In genomic region chr19:5682293-5682592, GRCh38 we compare ENCODE assay signal across 21 cellular contexts. TPM values are rescaled to one million over a fixed set of nuclear protein-coding genes. Genes with fewer than 3 reads are reported as not detected.
DNase-seq lines count a peak whose midpoint lies in the region; ATAC-seq and TF ChIP-seq lines count a peak whose summit lies in the region.
"Had no signal": no experiment of that assay in that cellular context is flagged by ENCODE, and none has a peak within 500 bp of the region (broad histone marks: within the 10 kb centered on the region; RNA-seq: fewer than 3 reads in every experiment).

No MANE protein-coding gene starts in this region.

- H3K4me3 Mint-ChIP-seq in activated T-cell treated with anti-CD3 and anti-CD28 coated beads, Interleukin-2, amount 50 U/mL, for 72 hours = peak overlapping the region; percentile 18 to 69
- H3K4me3 Mint-ChIP-seq in activated T-helper 2 cell treated with anti-CD3 and anti-CD28 coated beads, Interferon-gamma antibody, Interleukin-2, Interleukin-4, amounts not matched to agents 10 μg/mL and 5 μg/mL and 100 μg/mL, durations not matched to agents 14 hours and 24 hours and 36 hours (ENCODE audit: low read depth) = peak overlapping the region; percentile 78
- H3K4me3 Mint-ChIP-seq in mesothelial cell of epicardium = peak overlapping the region; percentile 100
- H3K4me3 Mint-ChIP-seq in stimulated activated naive B cell treated with anti-CD40 and anti-IgM and Interleukin-4, amounts not matched to agents 10 μg/mL and 1 μg/mL and 100 μg/mL, for 72 hours = peak overlapping the region in 1 of 2 donors; percentile 14

- H3K27ac Mint-ChIP-seq in activated T-cell treated with anti-CD3 and anti-CD28 coated beads, Interleukin-2, amount 50 U/mL, for 72 hours = no peak overlapping the region
- no peak overlapping the region for H3K27ac Mint-ChIP-seq in activated T-helper 2 cell treated with anti-CD3 and anti-CD28 coated beads, Interferon-gamma antibody, Interleukin-2, Interleukin-4, amounts not matched to agents 10 μg/mL and 5 μg/mL and 100 μg/mL, durations not matched to agents 14 hours and 24 hours and 36 hours
- peak overlapping the region; percentile 8 for H3K27ac Mint-ChIP-seq in mesothelial cell of epicardium
- peak overlapping the region; percentile 6 for H3K27ac Mint-ChIP-seq in stimulated activated naive B cell treated with anti-CD40 and anti-IgM and Interleukin-4, amounts not matched to agents 10 μg/mL and 1 μg/mL and 100 μg/mL, for 72 hours

- TF ChIP-seq CTCF in mesothelial cell of epicardium (IDR thresholded peaks at IDR 0.05; ENCODE audit: unreplicated experiment) = no peak

- no peaks in the 10 kb centered on the region for H3K27me3 Mint-ChIP-seq in activated T-cell treated with anti-CD3 and anti-CD28 coated beads, Interleukin-2, amount 50 U/mL, for 72 hours (ENCODE audit: low read depth)
- no peaks in the 10 kb centered on the region for H3K27me3 Mint-ChIP-seq in activated T-helper 2 cell treated with anti-CD3 and anti-CD28 coated beads, Interferon-gamma antibody, Interleukin-2, Interleukin-4, amounts not matched to agents 10 μg/mL and 5 μg/mL and 100 μg/mL, durations not matched to agents 14 hours and 24 hours and 36 hours (ENCODE audit: low read depth)
- no peaks in the 10 kb centered on the region for H3K27me3 Mint-ChIP-seq in mesothelial cell of epicardium (ENCODE audit: low read depth)
- H3K27me3 Mint-ChIP-seq in stimulated activated naive B cell treated with anti-CD40 and anti-IgM and Interleukin-4, amounts not matched to agents 10 μg/mL and 1 μg/mL and 100 μg/mL, for 72 hours = no peaks in the 10 kb centered on the region

- no peak for ATAC-seq in activated T-cell treated with anti-CD3 and anti-CD28 coated beads, Interleukin-2, amount 50 U/mL, for 72 hours (replicated peaks in 1 of 2)
- ATAC-seq in stimulated activated naive B cell treated with anti-CD40 and anti-IgM and Interleukin-4, amounts not matched to agents 10 μg/mL and 1 μg/mL and 100 μg/mL, for 72 hours (replicated peaks) = no peak
- ATAC-seq in GM18502 (IDR thresholded peaks at IDR 0.05; ENCODE audit: poor library complexity, unreplicated experiment) (no peak), esophagus mucosa (no peak)
- ATAC-seq: heart left ventricle, right cardiac atrium had no signal

- intact Hi-C loops in activated T-helper 2 cell treated with anti-CD3 and anti-CD28 coated beads, Interferon-gamma antibody, Interleukin-2, Interleukin-4, amounts not matched to agents 10 μg/mL and 5 μg/mL and 100 μg/mL, durations not matched to agents 14 hours and 24 hours and 36 hours (cut with micrococcal nuclease) = no loop called here

- H3K9me3 Mint-ChIP-seq in activated T-cell treated with anti-CD3 and anti-CD28 coated beads, Interleukin-2, amount 50 U/mL, for 72 hours = peaks cover 0 to 3% of the 10 kb centered on the region in 2 donors
- H3K9me3 Mint-ChIP-seq in activated T-helper 2 cell treated with anti-CD3 and anti-CD28 coated beads, Interferon-gamma antibody, Interleukin-2, Interleukin-4, amounts not matched to agents 10 μg/mL and 5 μg/mL and 100 μg/mL, durations not matched to agents 14 hours and 24 hours and 36 hours = no peaks in the 10 kb centered on the region
- H3K9me3 Mint-ChIP-seq in mesothelial cell of epicardium = no peaks in the 10 kb centered on the region
- peaks cover 2 to 4% of the 10 kb centered on the region in 2 donors for H3K9me3 Mint-ChIP-seq in stimulated activated naive B cell treated with anti-CD40 and anti-IgM and Interleukin-4, amounts not matched to agents 10 μg/mL and 1 μg/mL and 100 μg/mL, for 72 hours

- peaks cover 41% of the 10 kb centered on the region for H3K4me1 Mint-ChIP-seq in activated T-cell treated with anti-CD3 and anti-CD28 coated beads, Interleukin-2, amount 50 U/mL, for 72 hours (ENCODE audit: low read depth)
- peaks cover 18% of the 10 kb centered on the region for H3K4me1 Mint-ChIP-seq in activated T-helper 2 cell treated with anti-CD3 and anti-CD28 coated beads, Interferon-gamma antibody, Interleukin-2, Interleukin-4, amounts not matched to agents 10 μg/mL and 5 μg/mL and 100 μg/mL, durations not matched to agents 14 hours and 24 hours and 36 hours (ENCODE audit: low read depth)
- H3K4me1 Mint-ChIP-seq in mesothelial cell of epicardium = peaks cover 30% of the 10 kb centered on the region
- peaks cover 23 to 30% of the 10 kb centered on the region in 2 donors for H3K4me1 Mint-ChIP-seq in stimulated activated naive B cell treated with anti-CD40 and anti-IgM and Interleukin-4, amounts not matched to agents 10 μg/mL and 1 μg/mL and 100 μg/mL, for 72 hours

- peaks cover 0 to 3% of the 10 kb centered on the region in 2 donors for H3K36me3 Mint-ChIP-seq in activated T-cell treated with anti-CD3 and anti-CD28 coated beads, Interleukin-2, amount 50 U/mL, for 72 hours (ENCODE audit: insufficient read depth in 2 of 2)
- H3K36me3 Mint-ChIP-seq in activated T-helper 2 cell treated with anti-CD3 and anti-CD28 coated beads, Interferon-gamma antibody, Interleukin-2, Interleukin-4, amounts not matched to agents 10 μg/mL and 5 μg/mL and 100 μg/mL, durations not matched to agents 14 hours and 24 hours and 36 hours (ENCODE audit: low read depth) = no peaks in the 10 kb centered on the region
- H3K36me3 Mint-ChIP-seq in mesothelial cell of epicardium = no peaks in the 10 kb centered on the region
- H3K36me3 Mint-ChIP-seq in stimulated activated naive B cell treated with anti-CD40 and anti-IgM and Interleukin-4, amounts not matched to agents 10 μg/mL and 1 μg/mL and 100 μg/mL, for 72 hours = peaks cover 7 to 9% of the 10 kb centered on the region in 2 donors

- DNase-seq in activated T-cell treated with anti-CD3 and anti-CD28 coated beads, Interleukin-2, amount 50 U/mL, for 72 hours = no peak
- DNase-seq in activated T-cell treated with anti-CD3 and anti-CD28 coated beads for 4 hours (no peak), mesothelial cell of epicardium (ENCODE audit: low spot score in 2 of 2, unreplicated experiment in 2 of 2) (no peak), NCI-H510A (lab: John Stamatoyannopoulos, UW) (no peak)
- no peak for DNase-seq in activated T-helper 2 cell treated with anti-CD3 and anti-CD28 coated beads, Interferon-gamma antibody, Interleukin-2, Interleukin-4, amounts not matched to agents 10 μg/mL and 5 μg/mL and 100 μg/mL, durations not matched to agents 14 hours and 24 hours and 36 hours (ENCODE audit: low spot score)
- no peak for DNase-seq in stimulated activated naive B cell treated with anti-CD40 and anti-IgM and Interleukin-4, amounts not matched to agents 10 μg/mL and 1 μg/mL and 100 μg/mL, for 72 hours
- DNase-seq: activated CD4-positive, CD25-positive, alpha-beta regulatory T cell treated with anti-CD3 and anti-CD28 coated beads, Interleukin-2, amount 50 U/mL, for 72 hours; effector CD4-positive, alpha-beta T cell; GM23248; islet precursor cell; NCI-H187 treated with DMSO at 0.1 percent for 48 hours; NCI-H446; stimulated activated CD4-positive, alpha-beta T cell treated with anti-CD3 and anti-CD28 coated beads, Interleukin-15, amount 100 ng/mL, for 24 hours; stomach had no signal

RNA-seq across cellular contexts. Expression of gene HSD11B1L, which starts 1.4 kb away (rescaled TPM):
- total RNA-seq in activated T-cell treated with anti-CD3 and anti-CD28 coated beads, Interleukin-2, amount 50 U/mL, for 72 hours = 1 to 10 TPM; 3.0 to 5.1 TPM
- total RNA-seq in activated T-helper 2 cell treated with anti-CD3 and anti-CD28 coated beads, Interferon-gamma antibody, Interleukin-2, Interleukin-4, amounts not matched to agents 10 μg/mL and 5 μg/mL and 100 μg/mL, durations not matched to agents 14 hours and 24 hours and 36 hours = 2.0 and 2.5 TPM in 2 replicates
- total RNA-seq in mesothelial cell of epicardium (15.9 to 16.7 TPM (median 16.0 TPM) in 3 replicates), esophagus mucosa (1.1 TPM)

RNA-seq across cellular contexts. Expression of gene MICOS13, which starts 1.9 kb away (rescaled TPM):
- 10 to 100 TPM; 33.8 to 34.1 TPM for total RNA-seq in activated T-cell treated with anti-CD3 and anti-CD28 coated beads, Interleukin-2, amount 50 U/mL, for 72 hours
- 54.3 and 60.9 TPM in 2 replicates for total RNA-seq in activated T-helper 2 cell treated with anti-CD3 and anti-CD28 coated beads, Interferon-gamma antibody, Interleukin-2, Interleukin-4, amounts not matched to agents 10 μg/mL and 5 μg/mL and 100 μg/mL, durations not matched to agents 14 hours and 24 hours and 36 hours
- total RNA-seq in mesothelial cell of epicardium = 30.0 to 32.3 TPM (median 30.7 TPM) in 3 replicates
- 59.1 TPM for total RNA-seq in esophagus mucosa

RNA-seq across cellular contexts. Expression of gene RPL36, which starts 7.9 kb away (rescaled TPM):
- 1,000 to 10,000 TPM; 1,272 to 1,302 TPM for total RNA-seq in activated T-cell treated with anti-CD3 and anti-CD28 coated beads, Interleukin-2, amount 50 U/mL, for 72 hours
- 996 and 1,031 TPM in 2 replicates for total RNA-seq in activated T-helper 2 cell treated with anti-CD3 and anti-CD28 coated beads, Interferon-gamma antibody, Interleukin-2, Interleukin-4, amounts not matched to agents 10 μg/mL and 5 μg/mL and 100 μg/mL, durations not matched to agents 14 hours and 24 hours and 36 hours
- total RNA-seq in mesothelial cell of epicardium (947 to 1,016 TPM (median 998 TPM) in 3 replicates), esophagus mucosa (1,080 TPM)

RNA-seq across cellular contexts. Expression of gene LONP1, which starts 37.7 kb away (rescaled TPM):
- total RNA-seq in activated T-cell treated with anti-CD3 and anti-CD28 coated beads, Interleukin-2, amount 50 U/mL, for 72 hours = 100 to 1,000 TPM; 262 to 266 TPM
- 192 and 196 TPM in 2 replicates for total RNA-seq in activated T-helper 2 cell treated with anti-CD3 and anti-CD28 coated beads, Interferon-gamma antibody, Interleukin-2, Interleukin-4, amounts not matched to agents 10 μg/mL and 5 μg/mL and 100 μg/mL, durations not matched to agents 14 hours and 24 hours and 36 hours
- 63.4 to 69.8 TPM (median 69.6 TPM) in 3 replicates for total RNA-seq in mesothelial cell of epicardium
- total RNA-seq in esophagus mucosa = 47.1 TPM

RNA-seq across cellular contexts. Expression of gene CATSPERD, which starts 38.2 kb away (rescaled TPM):
- not detected for total RNA-seq in activated T-cell treated with anti-CD3 and anti-CD28 coated beads, Interleukin-2, amount 50 U/mL, for 72 hours
- not detected in 2 replicates for total RNA-seq in activated T-helper 2 cell treated with anti-CD3 and anti-CD28 coated beads, Interferon-gamma antibody, Interleukin-2, Interleukin-4, amounts not matched to agents 10 μg/mL and 5 μg/mL and 100 μg/mL, durations not matched to agents 14 hours and 24 hours and 36 hours
- total RNA-seq in mesothelial cell of epicardium (not detected in 3 replicates), esophagus mucosa (not detected)
- total RNA-seq: bronchial epithelial cell, Daoy, heart left ventricle, lung microvascular endothelial cell, right cardiac atrium, stomach had no signal

Comparison
In these comparisons a context has a peak if more than half of its experiments do, and no peak if none do; other contexts are left out.
1. H3K27ac Mint-ChIP-seq: peak in mesothelial cell of epicardium (single experiment) and stimulated activated naive B cell treated with anti-CD40 and anti-IgM and Interleukin-4, amounts not matched to agents 10 μg/mL and 1 μg/mL and 100 μg/mL, for 72 hours (single experiment); none in activated T-cell treated with anti-CD3 and anti-CD28 coated beads, Interleukin-2, amount 50 U/mL, for 72 hours (single experiment) and activated T-helper 2 cell treated with anti-CD3 and anti-CD28 coated beads, Interferon-gamma antibody, Interleukin-2, Interleukin-4, amounts not matched to agents 10 μg/mL and 5 μg/mL and 100 μg/mL, durations not matched to agents 14 hours and 24 hours and 36 hours (single experiment).